Comparison of ENCODE assay signal across 20 cellular contexts in the genomic region with DNA sequence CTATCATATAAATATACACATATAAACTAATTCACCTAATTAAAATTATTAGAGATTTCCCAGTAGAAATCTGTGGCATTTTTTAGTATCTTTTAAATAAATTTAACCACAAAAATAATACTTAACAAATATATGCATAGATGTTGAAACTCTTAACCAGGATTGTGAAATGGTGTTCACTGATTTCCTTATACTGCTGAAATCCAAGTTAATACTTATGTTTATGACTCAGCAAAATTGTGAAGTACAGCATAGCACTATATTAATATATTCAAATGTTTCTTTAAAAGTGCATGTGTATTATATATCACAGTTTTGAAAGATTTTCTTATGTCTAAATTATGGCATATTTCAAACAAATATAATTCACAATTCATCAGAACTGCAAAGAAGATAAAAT.
DNase-seq lines count a peak whose midpoint lies in the region; ATAC-seq and TF ChIP-seq lines count a peak whose summit lies in the region.
"Had no signal": no experiment of that assay in that cellular context is flagged by ENCODE, and none has a peak within 500 bp of the region (broad histone marks: within the 10 kb centered on the region; RNA-seq: fewer than 3 reads in every experiment).

No MANE protein-coding gene starts in this region.

- no peak for TF ChIP-seq POLR2A in thyroid gland (IDR thresholded peaks at IDR 0.05)

- H3K27me3 Mint-ChIP-seq in CD8-positive, alpha-beta T cell (ENCODE audit: low read depth): no peaks in the 10 kb centered on the region
- H3K27me3 Mint-ChIP-seq: memory B cell had no signal

- H3K27me3 ChIP-seq in thyroid gland: no peaks in the 10 kb centered on the region
- no peaks in the 10 kb centered on the region for H3K27me3 ChIP-seq in CD8-positive, alpha-beta T cell (ENCODE audit: insufficient read depth, low read length)
- H3K27me3 ChIP-seq: colonic mucosa, spleen, testis had no signal

- CTCF ChIA-PET in OCI-LY7 (lab: Charles Lee; ENCODE audit: unreplicated experiment): no interaction called here
- CTCF ChIA-PET in CD8-positive, alpha-beta T cell (lab: Charles Lee): no interaction called here

- H2AFZ ChIP-seq in OCI-LY7 (ENCODE audit: low read length): peak overlapping the region; percentile 30; the same call in 1 of the 2 replicates

- no peak overlapping the region for H3K27ac ChIP-seq in OCI-LY7 (ENCODE audit: low read depth, low read length, poor library complexity, severe bottlenecking)
- no peak overlapping the region for H3K27ac ChIP-seq in thyroid gland
- H3K27ac ChIP-seq in CD8-positive, alpha-beta T cell (ENCODE audit: low read depth, low read length): no peak overlapping the region
- H3K27ac ChIP-seq: C4-2B, colonic mucosa, spleen, testis had no signal

- TF ChIP-seq CTCF in OCI-LY7 (conservative IDR thresholded peaks at IDR 0.05; ENCODE audit: low read length) (no peak), epithelial cell of esophagus (IDR thresholded peaks at IDR 0.05; ENCODE audit: insufficient read depth, low read depth, low read length, missing control alignments) (no peak), thyroid gland (IDR thresholded peaks at IDR 0.05) (no peak)
- TF ChIP-seq CTCF in CD8-positive, alpha-beta T cell (IDR thresholded peaks at IDR 0.05): no peak

- H3K9me3 Mint-ChIP-seq in CD8-positive, alpha-beta T cell: no peaks in the 10 kb centered on the region
- H3K9me3 Mint-ChIP-seq: memory B cell had no signal

- H3K4me1 Mint-ChIP-seq in CD8-positive, alpha-beta T cell (ENCODE audit: low read depth): no peaks in the 10 kb centered on the region
- H3K4me1 Mint-ChIP-seq: activated CD4-positive, alpha-beta T cell treated with anti-CD3 and anti-CD28 coated beads for 36 hours; memory B cell; natural killer cell had no signal

- intact Hi-C loops in OCI-LY7 (cut with micrococcal nuclease; ENCODE audit: unreplicated experiment): no loop called here
- intact Hi-C loops in thyroid gland (cut with DNase I): no loop called here
- intact Hi-C loops in CD8-positive, alpha-beta T cell (cut with DNase I, micrococcal nuclease): no loop called here

- no peaks in the 10 kb centered on the region for H3K36me3 Mint-ChIP-seq in CD8-positive, alpha-beta T cell
- H3K36me3 Mint-ChIP-seq: memory B cell, natural killer cell had no signal

- H4K20me1 ChIP-seq in OCI-LY7 (ENCODE audit: insufficient read depth, low read length): no peaks in the 10 kb centered on the region

- H3K9me3 ChIP-seq in OCI-LY7 (ENCODE audit: low read length) (no peaks in the 10 kb centered on the region), thyroid gland (no peaks in the 10 kb centered on the region)
- no peaks in the 10 kb centered on the region for H3K9me3 ChIP-seq in CD8-positive, alpha-beta T cell (ENCODE audit: low read length)
- H3K9me3 ChIP-seq: colonic mucosa, spleen, testis had no signal

- H3K36me3 ChIP-seq in OCI-LY7 (ENCODE audit: insufficient read depth, low read length) (no peaks in the 10 kb centered on the region), thyroid gland (no peaks in the 10 kb centered on the region)
- H3K36me3 ChIP-seq in CD8-positive, alpha-beta T cell (ENCODE audit: insufficient read depth, low read length): no peaks in the 10 kb centered on the region
- H3K36me3 ChIP-seq: colonic mucosa, spleen had no signal

- no peak overlapping the region for H3K4me2 ChIP-seq in OCI-LY7 (ENCODE audit: low read length)

- peak; percentile 85 for DNase-seq in HCEC 1CT
- DNase-seq in OCI-LY7 (ENCODE audit: low spot score): no peak
- DNase-seq in epithelial cell of esophagus (ENCODE audit: low read depth): peak; percentile 81
- peak; percentile 77 for DNase-seq in renal cortical epithelial cell (ENCODE audit: low read depth)
- DNase-seq in thyroid gland: no peak
- DNase-seq in CD8-positive, alpha-beta T cell: no peak
- no peak for DNase-seq in GM19240 (ENCODE audit: insufficient read length, low spot score)
- DNase-seq: activated CD4-positive, alpha-beta T cell treated with anti-CD3 and anti-CD28 coated beads for 36 hours; activated effector memory CD4-positive, alpha-beta T cell treated with Interleukin-2 at 50 U/mL for 16 hours; amniotic stem cell; colonic mucosa; DMS153; kidney; natural killer cell; NCI-H524; spleen; testis had no signal

- POLR2A ChIA-PET in OCI-LY7 (lab: Charles Lee): interaction anchor here (0.7 to 1.1 kb wide), 2 partner anchors 25 to 164 kb away, joined by 3 to 4 read pairs; no protein-coding TSS in a partner anchor
- POLR2A ChIA-PET in CD8-positive, alpha-beta T cell (lab: Charles Lee): no interaction called here

- no peaks in the 10 kb centered on the region for H3K79me2 ChIP-seq in OCI-LY7 (ENCODE audit: insufficient read depth, low read depth, low read length)

- H3K4me1 ChIP-seq in OCI-LY7 (ENCODE audit: insufficient read depth, low read length, poor library complexity, severe bottlenecking) (peaks cover 10% of the 10 kb centered on the region), thyroid gland (no peaks in the 10 kb centered on the region)
- H3K4me1 ChIP-seq in CD8-positive, alpha-beta T cell (ENCODE audit: insufficient read depth, low read length): no peaks in the 10 kb centered on the region
- H3K4me1 ChIP-seq: colonic mucosa, spleen, testis had no signal

- no peak for ATAC-seq in CD8-positive, alpha-beta T cell
- ATAC-seq: activated CD4-positive, alpha-beta T cell treated with anti-CD3 and anti-CD28 coated beads for 36 hours; natural killer cell; Panc1 had no signal

- no peaks in the 10 kb centered on the region for H3K9me2 ChIP-seq in OCI-LY7 (ENCODE audit: insufficient read depth, low read length)

- H3K4me3 ChIP-seq in OCI-LY7 (ENCODE audit: low read depth, low read length, poor library complexity, severe bottlenecking) (no peak overlapping the region), epithelial cell of esophagus (ENCODE audit: low read length) (no peak overlapping the region), thyroid gland (replicated peaks in 1 of 3) (no peak overlapping the region)
- no peak overlapping the region for H3K4me3 ChIP-seq in CD8-positive, alpha-beta T cell (ENCODE audit: low read depth, low read length)
- H3K4me3 ChIP-seq: colonic mucosa, spleen, testis had no signal

- BruUV-seq in OCI-LY7 (replicated peaks; lab: Mats Ljungman, UMichigan): no TSS peak

- no peak overlapping the region for H3K27ac Mint-ChIP-seq in CD8-positive, alpha-beta T cell
- H3K27ac Mint-ChIP-seq: activated CD4-positive, alpha-beta T cell treated with anti-CD3 and anti-CD28 coated beads for 36 hours; memory B cell; natural killer cell had no signal

- H3K4me3 Mint-ChIP-seq in CD8-positive, alpha-beta T cell: no peak overlapping the region
- H3K4me3 Mint-ChIP-seq: activated CD4-positive, alpha-beta T cell treated with anti-CD3 and anti-CD28 coated beads for 36 hours; memory B cell; natural killer cell had no signal

Comparison
In these comparisons a context has a peak if more than half of its experiments do, and no peak if none do; other contexts are left out.
1. DNase-seq: peak in HCEC 1CT (single experiment), epithelial cell of esophagus (single experiment) and renal cortical epithelial cell (single experiment); none in OCI-LY7 (single experiment), thyroid gland (0 of 2), CD8-positive, alpha-beta T cell (0 of 7) and GM19240 (single experiment).